9 cellular contexts compared by ENCODE assay signal in genomic region chr12:85424581-85425348, GRCh38.
DNase-seq lines count a peak whose midpoint lies in the region; ATAC-seq and TF ChIP-seq lines count a peak whose summit lies in the region.
"Had no signal": no experiment of that assay in that cellular context is flagged by ENCODE, and none has a peak within 500 bp of the region (broad histone marks: within the 10 kb centered on the region; RNA-seq: fewer than 3 reads in every experiment).

No MANE protein-coding gene starts in this region.

- POLR2A ChIA-PET in activated B cell treated with CpG ODN at 0.5 μM for 24 hours (lab: Charles Lee): no interaction called here

- H3K4me1 Mint-ChIP-seq in activated B cell treated with CpG ODN at 0.5 μM for 24 hours: peaks cover 4% of the 10 kb centered on the region

- H3K27ac ChIP-seq in HL-60 (replicated peaks): peak overlapping the region; percentile 22

- intact Hi-C loops in activated B cell treated with CpG ODN at 0.5 μM for 24 hours (cut with micrococcal nuclease): no loop called here

- ATAC-seq in GM21515 (IDR thresholded peaks at IDR 0.05; ENCODE audit: unreplicated experiment): peak; percentile 87
- peak; percentile 42 for ATAC-seq in activated B cell treated with CpG ODN at 0.5 μM for 24 hours (ENCODE audit: low read depth)

- no peaks in the 10 kb centered on the region for H3K9me3 Mint-ChIP-seq in activated B cell treated with CpG ODN at 0.5 μM for 24 hours

- no peaks in the 10 kb centered on the region for H3K36me3 Mint-ChIP-seq in activated B cell treated with CpG ODN at 0.5 μM for 24 hours (ENCODE audit: low read depth)
- H3K36me3 Mint-ChIP-seq: activated naive CD4-positive, alpha-beta T cell treated with anti-CD3 and anti-CD28 coated beads, Interleukin-2, amount 50 U/mL, for 72 hours had no signal

- DNase-seq in GM12865 (ENCODE audit: low read depth): peak; percentile 55
- peak; percentile 34 to 41 for DNase-seq in HL-60 (ENCODE audit: low read depth in 1 of 2, low spot score in 1 of 2)
- no peak for DNase-seq in activated B cell treated with CpG ODN at 0.5 μM for 24 hours
- DNase-seq in mucosa of gallbladder (ENCODE audit: low spot score): peak; percentile 19
- no peak for DNase-seq in dedifferentiated amniotic fluid mesenchymal stem cell (ENCODE audit: extremely low spot score)
- no peak for DNase-seq in activated naive CD4-positive, alpha-beta T cell treated with Interleukin-2 at 50 U/mL for 16 hours
- DNase-seq in NCI-H748 treated with DMSO at 0.1 percent for 48 hours (lab: John Stamatoyannopoulos, UW): no peak

- no peak overlapping the region for H3K27ac Mint-ChIP-seq in activated B cell treated with CpG ODN at 0.5 μM for 24 hours
- H3K27ac Mint-ChIP-seq: activated naive CD4-positive, alpha-beta T cell treated with anti-CD3 and anti-CD28 coated beads, Interleukin-2, amount 50 U/mL, for 72 hours had no signal

- H3K4me3 Mint-ChIP-seq in activated B cell treated with CpG ODN at 0.5 μM for 24 hours: peak overlapping the region; percentile 9

- H3K27me3 ChIP-seq in HL-60 (ENCODE audit: insufficient read depth, poor library complexity, severe bottlenecking): no peaks in the 10 kb centered on the region

- CTCF ChIA-PET in activated B cell treated with CpG ODN at 0.5 μM for 24 hours (lab: Charles Lee): interaction anchor here (0.8 to 0.9 kb wide), 2 partner anchors 442 to 448 kb away, joined by 3 read pairs; no protein-coding TSS in a partner anchor

- TF ChIP-seq CTCF in GM12865 (IDR thresholded peaks at IDR 0.05; ENCODE audit: insufficient read depth, low read depth, low read length, missing control alignments) (peak; percentile 43), HL-60 (IDR thresholded peaks at IDR 0.05; ENCODE audit: insufficient read depth, low read length) (peak; percentile 14), activated B cell treated with CpG ODN at 0.5 μM for 24 hours (IDR thresholded peaks at IDR 0.05) (no peak)

- no peaks in the 10 kb centered on the region for H3K27me3 Mint-ChIP-seq in activated B cell treated with CpG ODN at 0.5 μM for 24 hours

- no peak overlapping the region; the same call in 1 of the 2 replicates for H3K4me3 ChIP-seq in GM12865 (ENCODE audit: low read depth, low read length)
- H3K4me3 ChIP-seq in HL-60 (replicated peaks; ENCODE audit: insufficient read depth, low read length): peak overlapping the region; percentile 40

Comparison
In these comparisons a context has a peak if more than half of its experiments do, and no peak if none do; other contexts are left out.
1. DNase-seq: peak in GM12865 (single experiment), HL-60 (2 of 2) and mucosa of gallbladder (single experiment); none in activated B cell treated with CpG ODN at 0.5 μM for 24 hours (single experiment), dedifferentiated amniotic fluid mesenchymal stem cell (single experiment), activated naive CD4-positive, alpha-beta T cell treated with Interleukin-2 at 50 U/mL for 16 hours (single experiment) and NCI-H748 treated with DMSO at 0.1 percent for 48 hours (single experiment).